Comparison of ENCODE assay signal across 10 cellular contexts in genomic region chr4:140930556-140930955, GRCh38.
"Had no signal": no experiment of that assay in that cellular context is flagged by ENCODE, and none has a peak within 500 bp of the region (broad histone marks: within the 10 kb centered on the region; RNA-seq: fewer than 3 reads in every experiment).

No MANE protein-coding gene starts in this region.

- H3K9me3 Mint-ChIP-seq: activated T-helper 2 cell treated with anti-CD3 and anti-CD28 coated beads, Interferon-gamma antibody, Interleukin-2, Interleukin-4, amounts not matched to agents 10 μg/mL and 5 μg/mL and 100 μg/mL, durations not matched to agents 14 hours and 24 hours and 36 hours; T-cell had no signal

- H3K4me3 ChIP-seq: coronary artery, SK-N-MC had no signal

- H3K27ac Mint-ChIP-seq: activated T-helper 2 cell treated with anti-CD3 and anti-CD28 coated beads, Interferon-gamma antibody, Interleukin-2, Interleukin-4, amounts not matched to agents 10 μg/mL and 5 μg/mL and 100 μg/mL, durations not matched to agents 14 hours and 24 hours and 36 hours; naive B cell; T-cell had no signal

- DNase-seq: activated naive CD4-positive, alpha-beta T cell treated with anti-CD3 and anti-CD28 coated beads, Interleukin-2, amount 50 U/mL, for 16 hours; effector CD4-positive, alpha-beta T cell; foreskin fibroblast; left colon; naive B cell; T-cell; T-helper 9 cell had no signal

- H3K4me3 Mint-ChIP-seq: naive B cell, T-cell had no signal

- H3K36me3 Mint-ChIP-seq: T-cell had no signal

- H3K4me1 Mint-ChIP-seq: naive B cell, T-cell had no signal

- ATAC-seq: left colon, T-cell had no signal

- H3K27ac ChIP-seq: coronary artery, SK-N-MC had no signal
